In genomic region chr18:80210312-80211083, GRCh38 we compare ENCODE assay signal across 1 cellular context.
TF ChIP-seq lines count a peak whose summit lies in the region.

No MANE protein-coding gene starts in this region.

TF ChIP-seq in GM12878, 131 proteins besides CTCF, POLR2A, EP300 and RAD21 (continued from another document):
- TF ChIP-seq SREBF1 (IDR thresholded peaks at IDR 0.05; ENCODE audit: low read length), result no peak
- TF ChIP-seq YBX1 (IDR thresholded peaks at IDR 0.05), result no peak
- TF ChIP-seq HDAC2 (IDR thresholded peaks at IDR 0.05), result no peak
- peak; percentile 42; the same call in 1 of the 2 replicates for TF ChIP-seq ATF7 (IDR thresholded peaks at IDR 0.05; ENCODE audit: low read depth)
- peak; percentile 83; the same call in 1 of the 2 replicates for TF ChIP-seq DPF2 (IDR thresholded peaks at IDR 0.05)
- no peak for TF ChIP-seq SMC3 (IDR thresholded peaks at IDR 0.05; ENCODE audit: borderline replicate concordance, low read length)
- no peak for TF ChIP-seq MEF2A (IDR thresholded peaks at IDR 0.05; ENCODE audit: insufficient read depth, low read depth, low read length)
- TF ChIP-seq CREM (IDR thresholded peaks at IDR 0.05; ENCODE audit: low read depth), result 0 out of 2 replicates have a peak, but pooled peaks have one; percentile 10
- no peak for TF ChIP-seq NFYA (IDR thresholded peaks at IDR 0.05; ENCODE audit: borderline replicate concordance, low read depth, low read length)
- no peak for TF ChIP-seq ZBTB11 (CRISPR knock-in tag; IDR thresholded peaks at IDR 0.05)
- no peak for TF ChIP-seq PRDM15 (CRISPR knock-in tag; IDR thresholded peaks at IDR 0.05)
- no peak for TF ChIP-seq ZNF687 (IDR thresholded peaks at IDR 0.05)
- peak; percentile 85 for TF ChIP-seq SPI1 (IDR thresholded peaks at IDR 0.05; ENCODE audit: borderline replicate concordance, insufficient read depth, low read depth, low read length)
- no peak for TF ChIP-seq CREB1 (IDR thresholded peaks at IDR 0.05; ENCODE audit: low read depth)
- TF ChIP-seq CHD1 (IDR thresholded peaks at IDR 0.05; ENCODE audit: low read depth, low read length), result no peak
- TF ChIP-seq IKZF2 (IDR thresholded peaks at IDR 0.05), result peak; percentile 91 to 93
- peak; percentile 51; the same call in 1 of the 2 replicates for TF ChIP-seq GATAD2B (conservative IDR thresholded peaks at IDR 0.05; ENCODE audit: low read depth)
- peak; percentile 83 for TF ChIP-seq EED (IDR thresholded peaks at IDR 0.05; ENCODE audit: low read depth)
- no peak for TF ChIP-seq EGR1 (IDR thresholded peaks at IDR 0.05; ENCODE audit: borderline replicate concordance in 1 of 2, low read depth in 2 of 2, low read length in 2 of 2)
- TF ChIP-seq STAT1 (conservative IDR thresholded peaks at IDR 0.05), result no peak
- TF ChIP-seq BHLHE40 (IDR thresholded peaks at IDR 0.05; ENCODE audit: borderline replicate concordance in 1 of 2, low read depth in 2 of 2, low read length in 1 of 2), result peak in 1 of 2 experiments; percentile 8; a peak in 2 of 4 replicates
- TF ChIP-seq NR2F1 (conservative IDR thresholded peaks at IDR 0.05), result peak; percentile 49
- no peak for TF ChIP-seq ZNF622 (IDR thresholded peaks at IDR 0.05)
- TF ChIP-seq RELB (IDR thresholded peaks at IDR 0.05; ENCODE audit: low read depth), result peak; percentile 86
- no peak for TF ChIP-seq ZNF592 (IDR thresholded peaks at IDR 0.05)
- no peak for TF ChIP-seq BCLAF1 (IDR thresholded peaks at IDR 0.05)
- peak; percentile 60 for TF ChIP-seq MEF2B (IDR thresholded peaks at IDR 0.05; ENCODE audit: partially characterized antibody, poor library complexity, severe bottlenecking)
- TF ChIP-seq POU2F2 (IDR thresholded peaks at IDR 0.05; ENCODE audit: borderline replicate concordance, low read depth, low read length), result no peak
- no peak for TF ChIP-seq GABPA (IDR thresholded peaks at IDR 0.05; ENCODE audit: low read depth)
- TF ChIP-seq CHD2 (IDR thresholded peaks at IDR 0.05; ENCODE audit: borderline replicate concordance, low read depth, low read length), result 0 out of 2 replicates have a peak, but pooled peaks have one; percentile 21
- 0 out of 2 replicates have a peak, but pooled peaks have one; percentile 34 for TF ChIP-seq MLLT1 (IDR thresholded peaks at IDR 0.05)
